In the genomic region with DNA sequence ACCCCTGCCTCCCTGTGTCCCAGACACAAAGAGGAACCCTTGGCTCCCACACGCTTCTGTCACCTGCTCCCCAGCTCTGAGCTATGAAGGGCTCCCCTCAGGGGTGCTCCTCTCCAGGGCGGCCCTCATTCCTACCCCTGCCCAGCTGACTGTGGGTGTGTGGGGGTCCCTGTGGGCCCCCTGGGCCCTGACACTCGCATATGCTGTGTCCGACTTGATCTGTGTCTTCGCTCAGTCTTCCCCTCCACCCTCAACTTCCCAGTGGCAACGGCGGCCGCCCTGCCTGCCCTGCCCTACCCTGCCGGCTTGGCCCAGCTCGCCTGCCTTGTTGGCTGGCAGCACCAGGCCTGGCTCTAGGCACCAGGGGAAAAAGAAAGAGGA, we compare ENCODE assay signal across 11 cellular contexts. TPM values are rescaled to one million over a fixed set of nuclear protein-coding genes. Genes with fewer than 3 reads are reported as not detected.
DNase-seq lines count a peak whose midpoint lies in the region; ATAC-seq, FAIRE-seq and TF ChIP-seq lines count a peak whose summit lies in the region.
"Had no signal": no experiment of that assay in that cellular context is flagged by ENCODE, and none has a peak within 500 bp of the region (broad histone marks: within the 10 kb centered on the region; RNA-seq: fewer than 3 reads in every experiment).

No MANE protein-coding gene starts in this region.

- TF ChIP-seq EP300 in HepG2 (IDR thresholded peaks at IDR 0.05; ENCODE audit: low read depth in 2 of 2, low read length in 2 of 2) = no peak
- TF ChIP-seq EP300 in HepG2 (CRISPR knock-in tag; IDR thresholded peaks at IDR 0.05; ENCODE audit: borderline replicate concordance) = no peak

- 84% methylated on average over 4 of the region's 10 CpGs for WGBS in right lobe of liver (ENCODE audit: insufficient coverage, low coverage, low lambda C conversion rate, missing lambda C conversion rate)
- 48% methylated on average over 10 of the region's 10 CpGs for WGBS in HepG2 (ENCODE audit: low lambda C conversion rate)
- WGBS in aorta, 2 donors = 4 to 14% methylated on average over 10 of the region's 10 CpGs

- peaks cover 0 to 4% (median 0%) of the 10 kb centered on the region in 5 donors for H3K36me3 Mint-ChIP-seq in naive thymus-derived CD4-positive, alpha-beta T cell

- no peak overlapping the region for H3K4me3 ChIP-seq in right lobe of liver
- H3K4me3 ChIP-seq in HepG2 (replicated peaks in 1 of 3; ENCODE audit: insufficient read depth in 1 of 3, low read depth in 2 of 3, low read length in 3 of 3) = no peak overlapping the region
- H3K4me3 ChIP-seq in naive thymus-derived CD4-positive, alpha-beta T cell (ENCODE audit: low read length) = no peak overlapping the region
- H3K4me3 ChIP-seq in aorta (ENCODE audit: low read length in 2 of 2) = peak overlapping the region; percentile 58 to 76
- no peak overlapping the region for H3K4me3 ChIP-seq in OCI-LY7 (ENCODE audit: low read depth, low read length, poor library complexity, severe bottlenecking)
- H3K4me3 ChIP-seq in kidney (ENCODE audit: low read length in 2 of 2) = no peak overlapping the region

- POLR2A ChIA-PET in HepG2 (lab: Yijun Ruan, JAX) = no interaction called here
- POLR2A ChIA-PET in naive thymus-derived CD4-positive, alpha-beta T cell (lab: Charles Lee) = no interaction called here
- POLR2A ChIA-PET in OCI-LY7 (lab: Charles Lee) = no interaction called here

- no peak overlapping the region for H3K4me2 ChIP-seq in HepG2 (ENCODE audit: low read depth, low read length)
- no peak overlapping the region for H3K4me2 ChIP-seq in OCI-LY7 (ENCODE audit: low read length)

- no peaks in the 10 kb centered on the region for H3K9me3 ChIP-seq in right lobe of liver
- H3K9me3 ChIP-seq in HepG2 (ENCODE audit: low read length) = no peaks in the 10 kb centered on the region
- no peaks in the 10 kb centered on the region for H3K9me3 ChIP-seq in naive thymus-derived CD4-positive, alpha-beta T cell (ENCODE audit: control insufficient read depth in 2 of 3, low read length in 3 of 3)
- H3K9me3 ChIP-seq in aorta (ENCODE audit: control insufficient read depth, low read length) = no peaks in the 10 kb centered on the region
- H3K9me3 ChIP-seq in OCI-LY7 (ENCODE audit: low read length) = no peaks in the 10 kb centered on the region
- H3K9me3 ChIP-seq in kidney (ENCODE audit: control insufficient read depth in 1 of 2, low read length in 2 of 2) = no peaks in the 10 kb centered on the region

- peaks cover 14 to 38% (median 30%) of the 10 kb centered on the region in 5 donors for H3K27me3 Mint-ChIP-seq in naive thymus-derived CD4-positive, alpha-beta T cell

- H3K36me3 ChIP-seq in right lobe of liver (no peaks in the 10 kb centered on the region), HepG2 (replicated peaks in 1 of 2; ENCODE audit: control insufficient read depth in 1 of 2, insufficient read depth in 2 of 2, low read length in 2 of 2) (no peaks in the 10 kb centered on the region), aorta (ENCODE audit: control insufficient read depth in 1 of 2, insufficient read depth in 2 of 2, low read length in 1 of 2) (no peaks in the 10 kb centered on the region), OCI-LY7 (ENCODE audit: insufficient read depth, low read length) (no peaks in the 10 kb centered on the region), kidney (ENCODE audit: control insufficient read depth in 1 of 2, insufficient read depth in 2 of 2, low read length in 2 of 2) (no peaks in the 10 kb centered on the region)
- H3K36me3 ChIP-seq in naive thymus-derived CD4-positive, alpha-beta T cell (ENCODE audit: control insufficient read depth in 2 of 3, insufficient read depth in 3 of 3, low read length in 3 of 3) = no peaks in the 10 kb centered on the region

- H3K79me2 ChIP-seq in HepG2 (ENCODE audit: insufficient read depth, low read length) = no peaks in the 10 kb centered on the region
- no peaks in the 10 kb centered on the region for H3K79me2 ChIP-seq in OCI-LY7 (ENCODE audit: insufficient read depth, low read depth, low read length)

- peak in 2 of 3 donors; percentile 21 to 37 for DNase-seq in right lobe of liver
- no peak for DNase-seq in HepG2 (ENCODE audit: low spot score)
- peak in 2 of 61 donors; percentile 8 to 10 for DNase-seq in caudate nucleus (lab: John Stamatoyannopoulos, UW)
- DNase-seq in naive thymus-derived CD4-positive, alpha-beta T cell = no peak
- DNase-seq in aorta = peak in 1 of 2 donors; percentile 81
- DNase-seq in OCI-LY7 (ENCODE audit: low spot score) = no peak
- DNase-seq in kidney = no peak
- no peak for DNase-seq in amniotic stem cell (lab: John Stamatoyannopoulos, UW)
- DNase-seq: NCI-H2171 had no signal

- H2AFZ ChIP-seq in HepG2 (ENCODE audit: low read length) = no peak overlapping the region
- no peak overlapping the region for H2AFZ ChIP-seq in OCI-LY7 (ENCODE audit: low read length)

- intact Hi-C loops in right lobe of liver (cut with DNase I) = no loop called here
- intact Hi-C loops in HepG2 (cut with micrococcal nuclease; ENCODE audit: unreplicated experiment) = loop anchor here (10.0 kb wide), 1 partner anchor 170 kb away; no protein-coding TSS in a partner anchor
- intact Hi-C loops in naive thymus-derived CD4-positive, alpha-beta T cell (cut with micrococcal nuclease) = no loop called here
- intact Hi-C loops in aorta (cut with DNase I) = loop anchor here in 1 of 2 donors (5.0 kb wide), 1 partner anchor 38 kb away; no protein-coding TSS in a partner anchor
- intact Hi-C loops in OCI-LY7 (cut with micrococcal nuclease; ENCODE audit: unreplicated experiment) = no loop called here
- intact Hi-C loops in kidney (cut with DNase I) = no loop called here

- CTCF ChIA-PET in HepG2 (lab: Yijun Ruan, JAX; ENCODE audit: low intra/inter-chr PET ratio, low total read pairs) = no interaction called here
- CTCF ChIA-PET in naive thymus-derived CD4-positive, alpha-beta T cell (lab: Charles Lee) = interaction anchor here (1.4 kb wide), 1 partner anchor 11 kb away, joined by 3 read pairs; no protein-coding TSS in a partner anchor
- CTCF ChIA-PET in OCI-LY7 (lab: Charles Lee; ENCODE audit: unreplicated experiment) = no interaction called here

- peak overlapping the region in 1 of 9 donors; percentile 45 for H3K27ac Mint-ChIP-seq in naive thymus-derived CD4-positive, alpha-beta T cell

- in situ Hi-C loops in HepG2 (cut with HindIII; ENCODE audit: extremely low pct_ligation_motif_present, low pct_unique_long_range_greater_than_20kb) = no loop called here

- TF ChIP-seq RAD21 in HepG2 (CRISPR knock-in tag; IDR thresholded peaks at IDR 0.05) = no peak

- H3K9me2 ChIP-seq in OCI-LY7 (ENCODE audit: insufficient read depth, low read length) = no peaks in the 10 kb centered on the region

- no peak overlapping the region for H3K27ac ChIP-seq in right lobe of liver
- H3K27ac ChIP-seq in HepG2 (ENCODE audit: extremely low read length, insufficient read depth, low read length) = no peak overlapping the region
- peak overlapping the region; percentile 58 for H3K27ac ChIP-seq in caudate nucleus (ENCODE audit: low read depth, low read length)
- no peak overlapping the region for H3K27ac ChIP-seq in naive thymus-derived CD4-positive, alpha-beta T cell (ENCODE audit: low read depth, low read length)
- H3K27ac ChIP-seq in aorta (ENCODE audit: low read depth in 1 of 2, low read length in 2 of 2) = peak overlapping the region in 1 of 2 donors; percentile 61
- H3K27ac ChIP-seq in OCI-LY7 (ENCODE audit: low read depth, low read length, poor library complexity, severe bottlenecking) = no peak overlapping the region
- H3K27ac ChIP-seq in kidney (ENCODE audit: low read depth in 2 of 2, low read length in 2 of 2) = no peak overlapping the region

- H3K27me3 ChIP-seq in right lobe of liver = no peaks in the 10 kb centered on the region
- peaks cover 1 to 5% of the 10 kb centered on the region in 2 experiments; a peak in 2 of 5 replicates for H3K27me3 ChIP-seq in HepG2 (ENCODE audit: control insufficient read depth in 1 of 2, insufficient read depth in 2 of 2, low read length in 2 of 2)
- H3K27me3 ChIP-seq in naive thymus-derived CD4-positive, alpha-beta T cell (ENCODE audit: control insufficient read depth in 2 of 2, insufficient read depth in 2 of 2, low read length in 2 of 2) = peaks cover 0 to 8% of the 10 kb centered on the region in 2 donors
- H3K27me3 ChIP-seq in aorta (ENCODE audit: control insufficient read depth in 1 of 2, insufficient read depth in 2 of 2, low read length in 1 of 2) = no peaks in the 10 kb centered on the region

- H3K9me3 Mint-ChIP-seq in naive thymus-derived CD4-positive, alpha-beta T cell = peaks cover 0 to 2% (median 0%) of the 10 kb centered on the region in 11 donors

- H3K4me1 ChIP-seq in right lobe of liver (peaks cover 0 to 7% (median 0%) of the 10 kb centered on the region in 4 donors), HepG2 (ENCODE audit: insufficient read depth, low read length) (peaks cover 60% of the 10 kb centered on the region), aorta (ENCODE audit: control insufficient read depth in 1 of 2, insufficient read depth in 2 of 2, low read length in 2 of 2) (peaks cover 0 to 1% of the 10 kb centered on the region in 2 donors), OCI-LY7 (ENCODE audit: insufficient read depth, low read length, poor library complexity, severe bottlenecking) (no peaks in the 10 kb centered on the region), kidney (ENCODE audit: control insufficient read depth in 1 of 2, insufficient read depth in 1 of 2, low read depth in 1 of 2, low read length in 2 of 2) (peaks cover 0 to 9% of the 10 kb centered on the region in 2 donors)
- H3K4me1 ChIP-seq in naive thymus-derived CD4-positive, alpha-beta T cell (ENCODE audit: control insufficient read depth in 2 of 2, insufficient read depth in 2 of 2, low read length in 2 of 2) = peaks cover 0 to 5% of the 10 kb centered on the region in 2 donors

- peak overlapping the region in 9 of 10 donors; percentile 44 to 86 (median 73) for H3K4me3 Mint-ChIP-seq in naive thymus-derived CD4-positive, alpha-beta T cell

- BruUV-seq in HepG2 (replicated peaks; lab: Mats Ljungman, UMichigan) = no TSS peak
- no TSS peak for BruUV-seq in OCI-LY7 (replicated peaks; lab: Mats Ljungman, UMichigan)

- no peak for TF ChIP-seq POLR2A in right lobe of liver (IDR thresholded peaks at IDR 0.05)
- TF ChIP-seq POLR2A in HepG2 (IDR thresholded peaks at IDR 0.05; ENCODE audit: insufficient read depth in 1 of 2, low read depth in 2 of 2, low read length in 2 of 2) = no peak

- no peak for FAIRE-seq in HepG2 (lab: Jason Lieb, UNC)
- no peak for FAIRE-seq in kidney (lab: Jason Lieb, UNC)
- FAIRE-seq: islet of Langerhans had no signal

- TF ChIP-seq CTCF in right lobe of liver (IDR thresholded peaks at IDR 0.05) (no peak), HepG2 (CRISPR knock-in tag; IDR thresholded peaks at IDR 0.05) (no peak), OCI-LY7 (conservative IDR thresholded peaks at IDR 0.05; ENCODE audit: low read length) (no peak), kidney (IDR thresholded peaks at IDR 0.05; ENCODE audit: borderline replicate concordance, extremely low read depth, insufficient read depth) (no peak)

- ATAC-seq in right lobe of liver = no peak
- no peak for ATAC-seq in HepG2
- ATAC-seq in naive thymus-derived CD4-positive, alpha-beta T cell = peak; percentile 8
- no peak for ATAC-seq in aorta (ENCODE audit: low FRiP score)

- H3K4me1 Mint-ChIP-seq in naive thymus-derived CD4-positive, alpha-beta T cell = peaks cover 0 to 16% (median 6%) of the 10 kb centered on the region in 7 donors

- no peak overlapping the region for H3K9ac ChIP-seq in HepG2 (ENCODE audit: insufficient read depth, low read depth, low read length)
- H3K9ac ChIP-seq in kidney (ENCODE audit: low read length in 2 of 2) = no peak overlapping the region

- H4K20me1 ChIP-seq in HepG2 (ENCODE audit: insufficient read depth, low read length) = no peaks in the 10 kb centered on the region
- H4K20me1 ChIP-seq in OCI-LY7 (ENCODE audit: insufficient read depth, low read length) = no peaks in the 10 kb centered on the region

RNA-seq across cellular contexts. Expression of a gene that starts 1.2 kb away (rescaled TPM):
- total RNA-seq in right lobe of liver = under 1 TPM; 0.12 to 0.23 (median 0.15) TPM
- total RNA-seq in HepG2 (2016; rRNA removed; fragmentation: Illumina TruSeq; extraction: Trizol) = 0.02 TPM in 1 of 2 replicates, not detected in the other
- not detected in 2 replicates for total RNA-seq in HepG2 (2016; cell fraction: cytosol; rRNA removed; fragmentation: Illumina TruSeq; extraction: Trizol; ENCODE audit: low read depth)
- not detected in 2 replicates for total RNA-seq in HepG2 (2016; cell fraction: insoluble cytoplasmic fraction; rRNA removed; fragmentation: Illumina TruSeq; extraction: Trizol)
- total RNA-seq in HepG2 (2016; cell fraction: membrane; rRNA removed; fragmentation: Illumina TruSeq; extraction: Trizol) = not detected in 2 replicates
- not detected in 2 replicates for total RNA-seq in HepG2 (2016; cell fraction: nucleus; rRNA removed; fragmentation: Illumina TruSeq; extraction: Trizol)
- polyA plus RNA-seq in HepG2 (2011; rRNA removed) = 0.03 and 0.09 TPM in 2 replicates
- 0.03 and 0.05 TPM in 2 replicates for polyA plus RNA-seq in HepG2 (2011; cell fraction: cytosol; rRNA removed)
- polyA plus RNA-seq in HepG2 (2011; cell fraction: nucleus; rRNA removed) = 0.40 and 0.48 TPM in 2 replicates
- polyA plus RNA-seq in HepG2 (2012) = 0.04 and 0.12 TPM in 2 replicates
- not detected in 2 replicates for polyA plus RNA-seq in HepG2 (2016; cell fraction: cytosol; fragmentation: Illumina TruSeq; extraction: Trizol; ENCODE audit: low read depth)
- polyA plus RNA-seq in HepG2 (2016; cell fraction: insoluble cytoplasmic fraction; fragmentation: Illumina TruSeq; extraction: Trizol; ENCODE audit: low read depth) = not detected in 2 replicates
- polyA plus RNA-seq in HepG2 (2016; cell fraction: membrane; fragmentation: Illumina TruSeq; extraction: Trizol; ENCODE audit: low read depth) = 0.06 TPM in 1 of 2 replicates, not detected in the other
- polyA plus RNA-seq in HepG2 (2016; cell fraction: nucleus; fragmentation: Illumina TruSeq; extraction: Trizol; ENCODE audit: insufficient read depth, low read depth) = 0.19 and 0.45 TPM in 2 replicates
- 0.08 and 0.12 TPM in 2 replicates for polyA minus RNA-seq in HepG2 (2011; rRNA and poly(A)+ RNA removed; ENCODE audit: low replicate concordance)
- not detected in 2 replicates for polyA minus RNA-seq in HepG2 (2011; cell fraction: cytosol; rRNA and poly(A)+ RNA removed)
- polyA minus RNA-seq in HepG2 (2011; cell fraction: nucleus; rRNA and poly(A)+ RNA removed) = not detected in 2 replicates
- total RNA-seq in naive thymus-derived CD4-positive, alpha-beta T cell = under 1 TPM; 0.13 to 0.97 (median 0.24) TPM
- polyA plus RNA-seq in naive thymus-derived CD4-positive, alpha-beta T cell = under 1 TPM in 1 of 2 donors, not detected in 1; 0.10 TPM
- total RNA-seq in aorta = 1 to 10 TPM; 7.2 to 8.7 TPM
- polyA plus RNA-seq in aorta = 10 to 100 TPM in 1 of 2 donors, under 1 TPM in 1; 0.88 to 10.0 TPM
- 0.16 and 0.33 TPM in 2 replicates for total RNA-seq in OCI-LY7 (2014; rRNA removed; shearing (Covaris generic))
- 0.37 and 0.49 TPM in 2 replicates for total RNA-seq in OCI-LY7 (2022)
- 1.2 TPM for total RNA-seq in kidney
- 0.65 TPM for polyA plus RNA-seq in kidney (ENCODE audit: insufficient read depth, low read depth, low replicate concordance)
- total RNA-seq: smooth muscle cell had no signal

Comparison
In these comparisons a context has a peak if more than half of its experiments do, and no peak if none do; other contexts are left out.
1. DNase-seq: peak in right lobe of liver (2 of 3); none in HepG2 (single experiment), naive thymus-derived CD4-positive, alpha-beta T cell (0 of 9), OCI-LY7 (single experiment), kidney (single experiment) and amniotic stem cell (single experiment).
2. H3K4me3 ChIP-seq: peak in aorta (2 of 2); none in right lobe of liver (0 of 3), HepG2 (0 of 3), naive thymus-derived CD4-positive, alpha-beta T cell (single experiment), OCI-LY7 (single experiment) and kidney (0 of 2).